16 cellular contexts compared by ENCODE assay signal in the genomic region with DNA sequence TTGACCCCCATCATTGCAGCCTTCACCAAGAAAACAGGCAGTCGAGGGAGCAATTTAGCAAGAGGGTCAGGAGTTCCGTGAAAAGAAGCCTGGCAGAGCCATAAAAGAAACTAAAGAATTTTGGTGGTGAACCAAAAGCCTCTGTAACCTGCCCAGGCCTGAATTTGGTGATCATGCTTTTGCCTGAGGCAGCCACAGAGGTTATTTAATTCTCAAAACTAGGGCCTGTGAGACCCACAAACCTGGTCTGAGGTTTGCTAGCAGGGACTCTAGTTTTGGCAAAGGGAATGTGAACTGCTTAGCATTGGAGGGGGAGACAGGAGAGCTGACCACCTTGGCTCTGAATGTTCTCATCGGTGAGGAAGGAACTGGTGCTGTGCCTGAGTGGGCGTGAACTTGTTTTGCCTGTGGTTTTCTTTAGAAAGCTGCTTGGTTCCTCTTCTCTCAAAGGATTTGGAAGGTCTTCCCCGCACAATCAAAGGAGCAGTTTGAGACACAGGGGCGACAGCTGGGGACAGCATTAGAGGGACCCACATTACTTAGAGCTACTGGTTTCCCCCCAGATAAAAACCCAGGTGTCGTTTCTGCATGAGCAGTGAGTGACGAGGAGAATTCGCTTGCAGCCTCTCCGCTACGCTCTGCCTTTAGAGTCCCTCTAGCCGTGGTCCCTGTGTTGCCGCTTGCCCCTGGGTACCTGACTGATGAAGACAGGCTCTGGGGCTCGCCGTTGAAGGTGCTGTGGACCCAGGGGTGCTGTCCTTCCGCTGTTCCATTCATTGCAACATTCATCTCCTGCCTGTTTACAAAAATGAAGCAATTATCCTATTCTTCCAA. TPM values are rescaled to one million over a fixed set of nuclear protein-coding genes. Genes with fewer than 3 reads are reported as not detected.
DNase-seq lines count a peak whose midpoint lies in the region; ATAC-seq and TF ChIP-seq lines count a peak whose summit lies in the region.
"Had no signal": no experiment of that assay in that cellular context is flagged by ENCODE, and none has a peak within 500 bp of the region (broad histone marks: within the 10 kb centered on the region; RNA-seq: fewer than 3 reads in every experiment).

No MANE protein-coding gene starts in this region.

- H3K9me3 Mint-ChIP-seq in activated CD8-positive, alpha-beta memory T cell treated with anti-CD3 and anti-CD28 coated beads, Interleukin-2, amount 10 ng/mL, durations not matched to agents 7 days and 5 days (ENCODE audit: low read depth), result no peaks in the 10 kb centered on the region
- H3K9me3 Mint-ChIP-seq: activated naive CD4-positive, alpha-beta T cell treated with anti-CD3 and anti-CD28 coated beads, Interleukin-2, amount 50 U/mL, for 24 hours had no signal

- H3K27me3 Mint-ChIP-seq in activated CD8-positive, alpha-beta memory T cell treated with anti-CD3 and anti-CD28 coated beads, Interleukin-2, amount 10 ng/mL, durations not matched to agents 7 days and 5 days, result peaks cover 36% of the 10 kb centered on the region
- H3K27me3 Mint-ChIP-seq: activated naive CD4-positive, alpha-beta T cell treated with anti-CD3 and anti-CD28 coated beads, Interleukin-2, amount 50 U/mL, for 24 hours had no signal

- no peaks in the 10 kb centered on the region for H3K36me3 Mint-ChIP-seq in activated CD8-positive, alpha-beta memory T cell treated with anti-CD3 and anti-CD28 coated beads, Interleukin-2, amount 10 ng/mL, durations not matched to agents 7 days and 5 days
- H3K36me3 Mint-ChIP-seq: activated naive CD4-positive, alpha-beta T cell treated with anti-CD3 and anti-CD28 coated beads, Interleukin-2, amount 50 U/mL, for 24 hours had no signal

- DNase-seq in activated CD8-positive, alpha-beta memory T cell treated with anti-CD3 and anti-CD28 coated beads, Interleukin-2, amount 10 ng/mL, durations not matched to agents 7 days and 5 days, result no peak
- DNase-seq in activated CD8-positive, alpha-beta memory T cell treated with anti-CD3 and anti-CD28 coated beads, Interleukin-2, amount 50 U/mL, for 4 hours, result no peak
- peak; percentile 72 for DNase-seq in NOMO-1 treated with DMSO at 0.1 percent for 48 hours (lab: John Stamatoyannopoulos, UW; ENCODE audit: unreplicated experiment)
- peak; percentile 87 for DNase-seq in mammary epithelial cell
- no peak for DNase-seq in right cardiac atrium
- DNase-seq in activated naive CD4-positive, alpha-beta T cell treated with anti-CD3 and anti-CD28 coated beads, Interleukin-2, amount 50 U/mL, for 16 hours, result no peak
- no peak for DNase-seq in NCI-H226
- DNase-seq in mucosa of gallbladder (ENCODE audit: low spot score), result no peak
- DNase-seq: GM23248, NCI-H2171 treated with DMSO at 0.1 percent for 48 hours, nucleus accumbens, thyroid gland had no signal

- H3K27ac ChIP-seq in mammary epithelial cell (ENCODE audit: insufficient read depth, low read depth, low read length) (no peak overlapping the region), right cardiac atrium (ENCODE audit: low read length) (no peak overlapping the region)
- H3K27ac ChIP-seq: A549, GM23248, thyroid gland had no signal

- H4K20me1 ChIP-seq in mammary epithelial cell (ENCODE audit: insufficient read depth, low read length), result peaks cover 2% of the 10 kb centered on the region

- peak; percentile 31 for ATAC-seq in activated CD8-positive, alpha-beta memory T cell treated with anti-CD3 and anti-CD28 coated beads, Interleukin-2, amount 10 ng/mL, durations not matched to agents 7 days and 5 days
- no peak for ATAC-seq in right cardiac atrium
- ATAC-seq: A549 had no signal

- no peak overlapping the region for H3K4me3 ChIP-seq in mammary epithelial cell (replicated peaks in 1 of 3; ENCODE audit: insufficient read depth in 1 of 3, low read depth in 2 of 3, low read length in 3 of 3)
- no peak overlapping the region for H3K4me3 ChIP-seq in right cardiac atrium (ENCODE audit: low read length)
- H3K4me3 ChIP-seq: A549, GM23248, lung, thyroid gland had no signal

- dilution Hi-C loops in mammary epithelial cell (cut with HindIII; ENCODE audit: low sequenced_read_pairs), result no loop called here

- no TSS peak for BruUV-seq in mammary epithelial cell (replicated peaks; lab: Mats Ljungman, UMichigan)

- 25% methylated on average over 16 of the region's 16 CpGs for WGBS in mammary epithelial cell (ENCODE audit: low coverage, missing lambda C conversion rate)
- 81% methylated on average over 16 of the region's 16 CpGs for WGBS in right cardiac atrium

- no peak overlapping the region for H3K27ac Mint-ChIP-seq in activated CD8-positive, alpha-beta memory T cell treated with anti-CD3 and anti-CD28 coated beads, Interleukin-2, amount 10 ng/mL, durations not matched to agents 7 days and 5 days
- H3K27ac Mint-ChIP-seq: activated naive CD4-positive, alpha-beta T cell treated with anti-CD3 and anti-CD28 coated beads, Interleukin-2, amount 50 U/mL, for 24 hours had no signal

- intact Hi-C loops in mammary epithelial cell (cut with micrococcal nuclease), result no loop called here
- intact Hi-C loops in right cardiac atrium (cut with DNase I), result no loop called here

- H3K9me3 ChIP-seq in mammary epithelial cell (replicated peaks; ENCODE audit: insufficient read depth, low read length) (no peaks in the 10 kb centered on the region), right cardiac atrium (ENCODE audit: control insufficient read depth, low read length) (no peaks in the 10 kb centered on the region)
- H3K9me3 ChIP-seq: A549, thyroid gland had no signal

- CTCF ChIA-PET in activated CD8-positive, alpha-beta memory T cell treated with anti-CD3 and anti-CD28 coated beads, Interleukin-2, amount 10 ng/mL, durations not matched to agents 7 days and 5 days (lab: Charles Lee), result no interaction called here
- CTCF ChIA-PET in mammary epithelial cell (lab: Charles Lee; ENCODE audit: low non-redundant PET), result no interaction called here

- H3K79me2 ChIP-seq in mammary epithelial cell (ENCODE audit: insufficient read depth, low read length), result no peaks in the 10 kb centered on the region

- H3K27me3 ChIP-seq in mammary epithelial cell (ENCODE audit: insufficient read depth, low read length), result no peaks in the 10 kb centered on the region
- H3K27me3 ChIP-seq in right cardiac atrium (ENCODE audit: control insufficient read depth, insufficient read depth), result no peaks in the 10 kb centered on the region
- H3K27me3 ChIP-seq: thyroid gland had no signal

- H3K9ac ChIP-seq in mammary epithelial cell (ENCODE audit: insufficient read depth, low read length), result no peak overlapping the region
- H3K9ac ChIP-seq: GM23248 had no signal

- peaks cover 37% of the 10 kb centered on the region for H3K4me1 Mint-ChIP-seq in activated CD8-positive, alpha-beta memory T cell treated with anti-CD3 and anti-CD28 coated beads, Interleukin-2, amount 10 ng/mL, durations not matched to agents 7 days and 5 days

- H3K4me2 ChIP-seq in mammary epithelial cell (ENCODE audit: insufficient read depth, low read depth, low read length), result peak overlapping the region; percentile 65
- H3K4me2 ChIP-seq: A549 had no signal

- no peak overlapping the region for H2AFZ ChIP-seq in mammary epithelial cell (ENCODE audit: low read depth, low read length)
- H2AFZ ChIP-seq: GM23248 had no signal

- no peak for TF ChIP-seq CTCF in mammary epithelial cell (conservative IDR thresholded peaks at IDR 0.05 in 1 of 2, IDR thresholded peaks at IDR 0.05 in 1 of 2; ENCODE audit: extremely low read depth in 1 of 2, insufficient read depth in 1 of 2, low read depth in 1 of 2, low read length in 2 of 2)

- H3K4me1 ChIP-seq in mammary epithelial cell (ENCODE audit: insufficient read depth, low read length), result peaks cover 25% of the 10 kb centered on the region
- H3K4me1 ChIP-seq in right cardiac atrium (ENCODE audit: control insufficient read depth, insufficient read depth, low read length), result no peaks in the 10 kb centered on the region

- H3K4me3 Mint-ChIP-seq in activated CD8-positive, alpha-beta memory T cell treated with anti-CD3 and anti-CD28 coated beads, Interleukin-2, amount 10 ng/mL, durations not matched to agents 7 days and 5 days, result no peak overlapping the region
- H3K4me3 Mint-ChIP-seq: activated naive CD4-positive, alpha-beta T cell treated with anti-CD3 and anti-CD28 coated beads, Interleukin-2, amount 50 U/mL, for 24 hours had no signal

- H3K36me3 ChIP-seq in mammary epithelial cell (ENCODE audit: insufficient read depth, low read length), result no peaks in the 10 kb centered on the region
- H3K36me3 ChIP-seq: thyroid gland had no signal

- in situ Hi-C loops in mammary epithelial cell (cut with MboI; ENCODE audit: low sequenced_read_pairs in 2 of 2), result no loop called here

RNA-seq across cellular contexts. Expression of a gene that starts 12.6 kb away (rescaled TPM):
- 1 to 10 TPM in 1 of 2 experiments, under 1 TPM in 1; 0.70 to 5.8 TPM for total RNA-seq in activated CD8-positive, alpha-beta memory T cell treated with anti-CD3 and anti-CD28 coated beads, Interleukin-2, amount 10 ng/mL, durations not matched to agents 7 days and 5 days
- 10 to 100 TPM in 1 of 2 donors, 1 to 10 TPM in 1; 4.3 to 51.0 TPM for total RNA-seq in mammary epithelial cell
- 10.4 TPM for polyA plus RNA-seq in mammary epithelial cell
- 1.0 TPM for polyA minus RNA-seq in mammary epithelial cell
- 1 to 10 TPM; 1.7 to 3.6 (median 2.6) TPM for total RNA-seq in right cardiac atrium
- 1.7 TPM for polyA plus RNA-seq in right cardiac atrium
- 7.3 TPM for total RNA-seq in mucosa of gallbladder
- total RNA-seq: activated CD8-positive, alpha-beta memory T cell treated with anti-CD3 and anti-CD28 coated beads for 36 hours had no signal

RNA-seq across cellular contexts. Expression of a gene that starts 22.1 kb away (rescaled TPM):
- total RNA-seq in activated CD8-positive, alpha-beta memory T cell treated with anti-CD3 and anti-CD28 coated beads, Interleukin-2, amount 10 ng/mL, durations not matched to agents 7 days and 5 days, result 10 to 100 TPM; 28.2 to 33.4 TPM
- total RNA-seq in mammary epithelial cell (10 to 100 TPM in 1 of 2 donors, 1 to 10 TPM in 1; 8.8 to 10.0 TPM), right cardiac atrium (1 to 10 TPM; 6.5 to 8.3 (median 8.0) TPM), mucosa of gallbladder (23.3 TPM)
- polyA plus RNA-seq in mammary epithelial cell (6.6 TPM), right cardiac atrium (4.7 TPM)
- 1.4 TPM for polyA minus RNA-seq in mammary epithelial cell

Comparison
In these comparisons a context has a peak if more than half of its experiments do, and no peak if none do; other contexts are left out.
1. DNase-seq: peak in NOMO-1 treated with DMSO at 0.1 percent for 48 hours (single experiment) and mammary epithelial cell (single experiment); none in activated CD8-positive, alpha-beta memory T cell treated with anti-CD3 and anti-CD28 coated beads, Interleukin-2, amount 10 ng/mL, durations not matched to agents 7 days and 5 days (single experiment), activated CD8-positive, alpha-beta memory T cell treated with anti-CD3 and anti-CD28 coated beads, Interleukin-2, amount 50 U/mL, for 4 hours (single experiment), right cardiac atrium (0 of 3), activated naive CD4-positive, alpha-beta T cell treated with anti-CD3 and anti-CD28 coated beads, Interleukin-2, amount 50 U/mL, for 16 hours (single experiment), NCI-H226 (single experiment) and mucosa of gallbladder (single experiment).